In genomic region chr2:153668923-153669322, GRCh38 we compare ENCODE assay signal across 25 cellular contexts.
"Had no signal": no experiment of that assay in that cellular context is flagged by ENCODE, and none has a peak within 500 bp of the region (broad histone marks: within the 10 kb centered on the region; RNA-seq: fewer than 3 reads in every experiment).

No MANE protein-coding gene starts in this region.

- H3K27ac ChIP-seq: heart left ventricle, left ventricle myocardium inferior, neural progenitor cell, parathyroid adenoma, right atrium auricular region, right lobe of liver, skin epidermis, suprapubic skin, thoracic aorta, tibial artery, uterus had no signal

- H3K36me3 ChIP-seq: heart left ventricle, left ventricle myocardium inferior, neural progenitor cell, right atrium auricular region, right lobe of liver, suprapubic skin, thoracic aorta, tibial artery, uterus had no signal

- H3K4me3 ChIP-seq: heart left ventricle, left ventricle myocardium inferior, lung, neural progenitor cell, right atrium auricular region, right lobe of liver, skin epidermis, suprapubic skin, thoracic aorta, tibial artery, uterus had no signal

- H3K4me1 Mint-ChIP-seq: immature natural killer cell; mesothelial cell of epicardium; naive B cell; natural killer cell; nephron progenitor cell; neural progenitor cell; stimulated activated effector memory CD8-positive, alpha-beta T cell treated with anti-CD3 and anti-CD28 coated beads, Interleukin-12 subunit alpha, Interleukin-12 subunit beta, amount 100 ng/mL, for 72 hours had no signal

- H3K27me3 Mint-ChIP-seq: naive B cell; progenitor cell of endocrine pancreas; stimulated activated naive CD8-positive, alpha-beta T cell treated with anti-CD3 and anti-CD28 coated beads, Interleukin-15, Interleukin-2, amounts not matched to agents 100 ng/mL and 50 ng/mL, for 24 hours had no signal

- H3K4me3 Mint-ChIP-seq: immature natural killer cell; mesothelial cell of epicardium; naive B cell; natural killer cell; nephron progenitor cell; neural progenitor cell; stimulated activated effector memory CD8-positive, alpha-beta T cell treated with anti-CD3 and anti-CD28 coated beads, Interleukin-12 subunit alpha, Interleukin-12 subunit beta, amount 100 ng/mL, for 72 hours; stimulated activated naive CD8-positive, alpha-beta T cell treated with anti-CD3 and anti-CD28 coated beads, Interleukin-15, Interleukin-2, amounts not matched to agents 100 ng/mL and 50 ng/mL, for 24 hours had no signal

- H3K4me1 ChIP-seq: heart left ventricle, left ventricle myocardium inferior, neural progenitor cell, parathyroid adenoma, right atrium auricular region, right lobe of liver, suprapubic skin, tibial artery, uterus had no signal

- H3K9me3 ChIP-seq: right atrium auricular region, right lobe of liver, suprapubic skin, thoracic aorta, uterus had no signal

- H3K36me3 Mint-ChIP-seq: immature natural killer cell; mesothelial cell of epicardium; naive B cell; neural progenitor cell; stimulated activated effector memory CD8-positive, alpha-beta T cell treated with anti-CD3 and anti-CD28 coated beads, Interleukin-12 subunit alpha, Interleukin-12 subunit beta, amount 100 ng/mL, for 72 hours had no signal

- H3K27me3 ChIP-seq: heart left ventricle, neural progenitor cell, right atrium auricular region, right lobe of liver, suprapubic skin, tibial artery, uterus had no signal

- DNase-seq: heart left ventricle; hypothalamus; immature natural killer cell; left ventricle myocardium inferior; mesendoderm; naive B cell; natural killer cell; nephron progenitor cell; right lobe of liver; stimulated activated CD4-positive, alpha-beta T cell treated with anti-CD3 and anti-CD28 coated beads, Interleukin-4, amount 100 ng/mL, for 24 hours; stimulated activated naive CD4-positive, alpha-beta T cell; tibial artery; trophoblast cell; uterus had no signal

- ATAC-seq: heart left ventricle; natural killer cell; stimulated activated effector memory CD8-positive, alpha-beta T cell treated with anti-CD3 and anti-CD28 coated beads, Interleukin-12 subunit alpha, Interleukin-12 subunit beta, amount 100 ng/mL, for 72 hours had no signal

- H3K27ac Mint-ChIP-seq: immature natural killer cell; mesothelial cell of epicardium; naive B cell; natural killer cell; nephron progenitor cell; neural progenitor cell; progenitor cell of endocrine pancreas; stimulated activated effector memory CD8-positive, alpha-beta T cell treated with anti-CD3 and anti-CD28 coated beads, Interleukin-12 subunit alpha, Interleukin-12 subunit beta, amount 100 ng/mL, for 72 hours; stimulated activated naive CD8-positive, alpha-beta T cell treated with anti-CD3 and anti-CD28 coated beads, Interleukin-15, Interleukin-2, amounts not matched to agents 100 ng/mL and 50 ng/mL, for 24 hours had no signal
